ENCODE assay signal across 22 cellular contexts in genomic region chr18:24219561-24220317, GRCh38.
DNase-seq lines count a peak whose midpoint lies in the region; ATAC-seq and TF ChIP-seq lines count a peak whose summit lies in the region.
"Had no signal": no experiment of that assay in that cellular context is flagged by ENCODE, and none has a peak within 500 bp of the region (broad histone marks: within the 10 kb centered on the region; RNA-seq: fewer than 3 reads in every experiment).

No MANE protein-coding gene starts in this region.

- peaks cover 4% of the 10 kb centered on the region for H3K36me3 Mint-ChIP-seq in mesothelial cell of epicardium
- H3K36me3 Mint-ChIP-seq: activated naive CD8-positive, alpha-beta T cell had no signal

- DNase-seq in NCI-H146 treated with DMSO at 0.1 percent for 48 hours (lab: John Stamatoyannopoulos, UW; ENCODE audit: unreplicated experiment) (peak; percentile 56), NCI-H2227 (lab: John Stamatoyannopoulos, UW; ENCODE audit: unreplicated experiment) (peak; percentile 79), dorsolateral prefrontal cortex (peak in 1 of 10 donors; percentile 53), trophoblast cell (no peak), EL (no peak), mesothelial cell of epicardium (ENCODE audit: low spot score in 2 of 2, unreplicated experiment in 2 of 2) (no peak), A172 (ENCODE audit: low spot score) (no peak)
- DNase-seq: activated CD4-positive, alpha-beta memory T cell treated with anti-CD3 and anti-CD28 coated beads, Interleukin-2, amount 10 ng/mL, durations not matched to agents 7 days and 5 days; activated T-cell treated with anti-CD3 and anti-CD28 coated beads, Interleukin-2, amount 50 U/mL, for 48 hours; brain microvascular endothelial cell; Caco-2; ovary; stimulated activated CD4-positive, alpha-beta T cell treated with anti-CD3 and anti-CD28 coated beads, Interleukin-4, amount 100 ng/mL, for 4 hours; T-helper 2 cell had no signal

- no peak overlapping the region for H4K91ac ChIP-seq in trophoblast cell (ENCODE audit: low read depth, low read length)

- no peaks in the 10 kb centered on the region for H3K9me3 Mint-ChIP-seq in mesothelial cell of epicardium
- H3K9me3 Mint-ChIP-seq: activated CD4-positive, alpha-beta memory T cell treated with anti-CD3 and anti-CD28 coated beads, Interleukin-2, amount 10 ng/mL, durations not matched to agents 7 days and 5 days; dendritic cell treated with granulocyte-macrophage colony-stimulating factor and Interleukin-4, amounts not matched to agents 40 ng/mL and 50 ng/mL, for 4 days had no signal

- no peak overlapping the region for H3K18ac ChIP-seq in trophoblast cell (ENCODE audit: low read length)

- H2BK5ac ChIP-seq in trophoblast cell (ENCODE audit: low read depth, low read length, poor library complexity) = no peak overlapping the region

- no peak overlapping the region for H2BK120ac ChIP-seq in trophoblast cell (ENCODE audit: insufficient read depth, low read length, poor library complexity)

- H3K4me2 ChIP-seq in trophoblast cell (ENCODE audit: low read length) = no peak overlapping the region
- H3K4me2 ChIP-seq: KMS-11 had no signal

- H3K14ac ChIP-seq in trophoblast cell (ENCODE audit: low read length) = no peak overlapping the region

- no peak overlapping the region for H4K8ac ChIP-seq in trophoblast cell (ENCODE audit: low read depth, low read length)

- H2AK5ac ChIP-seq in trophoblast cell (ENCODE audit: low read length) = no peak overlapping the region

- H3K23ac ChIP-seq in trophoblast cell (ENCODE audit: low read length) = no peak overlapping the region

- no peak overlapping the region for H3K27ac Mint-ChIP-seq in mesothelial cell of epicardium
- H3K27ac Mint-ChIP-seq: activated CD4-positive, alpha-beta memory T cell treated with anti-CD3 and anti-CD28 coated beads, Interleukin-2, amount 10 ng/mL, durations not matched to agents 7 days and 5 days; activated naive CD8-positive, alpha-beta T cell; dendritic cell treated with granulocyte-macrophage colony-stimulating factor and Interleukin-4, amounts not matched to agents 40 ng/mL and 50 ng/mL, for 4 days had no signal

- no peaks in the 10 kb centered on the region for H3K79me2 ChIP-seq in trophoblast cell (ENCODE audit: control insufficient read depth, insufficient read depth, low read length, poor library complexity)

- no peaks in the 10 kb centered on the region for H3K9me3 ChIP-seq in trophoblast cell (ENCODE audit: insufficient read depth, low read depth, low read length)
- H3K9me3 ChIP-seq: Caco-2, ovary, SJSA1, thoracic aorta had no signal

- peak overlapping the region in 56 of 59 donors; percentile 19 to 88 (median 76) for H3K27ac ChIP-seq in dorsolateral prefrontal cortex
- no peak overlapping the region for H3K27ac ChIP-seq in trophoblast cell (ENCODE audit: low read depth, low read length)
- H3K27ac ChIP-seq: brain microvascular endothelial cell, epithelial cell of prostate, KMS-11, ovary, SJSA1, thoracic aorta had no signal

- H4K12ac ChIP-seq in trophoblast cell (ENCODE audit: low read depth, low read length) = no peak overlapping the region

- H3K4me1 ChIP-seq in trophoblast cell (ENCODE audit: control insufficient read depth in 1 of 2, insufficient read depth in 2 of 2, low read length in 2 of 2) = no peaks in the 10 kb centered on the region
- H3K4me1 ChIP-seq: Caco-2 had no signal

- no peaks in the 10 kb centered on the region for H3K36me3 ChIP-seq in trophoblast cell (ENCODE audit: control insufficient read depth in 1 of 2, insufficient read depth in 2 of 2, low read length in 2 of 2)
- H3K36me3 ChIP-seq: brain microvascular endothelial cell, ovary, SJSA1, thoracic aorta had no signal

- no peak overlapping the region for H2BK12ac ChIP-seq in trophoblast cell (ENCODE audit: low read length)

- intact Hi-C loops in dorsolateral prefrontal cortex (cut with DNase I) = loop anchor here in 1 of 2 donors (5.0 kb wide), 1 partner anchor 43 kb away; no protein-coding TSS in a partner anchor

- no peaks in the 10 kb centered on the region for H3K27me3 Mint-ChIP-seq in mesothelial cell of epicardium (ENCODE audit: low read depth)
- H3K27me3 Mint-ChIP-seq: activated naive CD8-positive, alpha-beta T cell; dendritic cell treated with granulocyte-macrophage colony-stimulating factor and Interleukin-4, amounts not matched to agents 40 ng/mL and 50 ng/mL, for 4 days had no signal

- H3K79me1 ChIP-seq in trophoblast cell (ENCODE audit: low read length) = no peaks in the 10 kb centered on the region

- no CpG with 5 or more reads among the region's 7 CpGs for WGBS in trophoblast cell (ENCODE audit: extremely low coverage, insufficient coverage, insufficient read length)

- H2AFZ ChIP-seq in trophoblast cell (ENCODE audit: insufficient read depth, low read length, poor library complexity) = no peak overlapping the region

- ATAC-seq in HG03469 (IDR thresholded peaks at IDR 0.05; ENCODE audit: unreplicated experiment) = no peak
- ATAC-seq: HCT116 had no signal

- no peak overlapping the region for H3K4ac ChIP-seq in trophoblast cell (ENCODE audit: low read depth, low read length)

- H3K4me1 Mint-ChIP-seq in mesothelial cell of epicardium = peaks cover 25% of the 10 kb centered on the region
- H3K4me1 Mint-ChIP-seq: activated CD4-positive, alpha-beta memory T cell treated with anti-CD3 and anti-CD28 coated beads, Interleukin-2, amount 10 ng/mL, durations not matched to agents 7 days and 5 days had no signal

- no peak overlapping the region for H3K9ac ChIP-seq in trophoblast cell (ENCODE audit: low read length)
- H3K9ac ChIP-seq: KMS-11 had no signal

- no peak overlapping the region for H3K4me3 Mint-ChIP-seq in mesothelial cell of epicardium
- H3K4me3 Mint-ChIP-seq: activated CD4-positive, alpha-beta memory T cell treated with anti-CD3 and anti-CD28 coated beads, Interleukin-2, amount 10 ng/mL, durations not matched to agents 7 days and 5 days; activated naive CD8-positive, alpha-beta T cell; dendritic cell treated with granulocyte-macrophage colony-stimulating factor and Interleukin-4, amounts not matched to agents 40 ng/mL and 50 ng/mL, for 4 days had no signal

- H3K4me3 ChIP-seq in dorsolateral prefrontal cortex = peak overlapping the region in 2 of 59 donors; percentile 1 to 4
- peak overlapping the region; percentile 19 for H3K4me3 ChIP-seq in trophoblast cell (ENCODE audit: low read depth, low read length)
- H3K4me3 ChIP-seq: ovary, SJSA1, thoracic aorta had no signal

- peak in 9 of 56 donors; percentile 4 to 23 (median 10) for TF ChIP-seq CTCF in dorsolateral prefrontal cortex (IDR thresholded peaks at IDR 0.05 in 54 of 56, conservative IDR thresholded peaks at IDR 0.05 in 2 of 56; ENCODE audit: low read depth in 1 of 56, partially characterized antibody in 56 of 56)
- no peak for TF ChIP-seq CTCF in mesothelial cell of epicardium (IDR thresholded peaks at IDR 0.05; ENCODE audit: unreplicated experiment)

- H3K27me3 ChIP-seq in dorsolateral prefrontal cortex (no peaks in the 10 kb centered on the region), trophoblast cell (ENCODE audit: insufficient read depth, low read length) (no peaks in the 10 kb centered on the region)
- H3K27me3 ChIP-seq: brain microvascular endothelial cell, ovary, SJSA1 had no signal

Comparison
In these comparisons a context has a peak if more than half of its experiments do, and no peak if none do; other contexts are left out.
1. DNase-seq: peak in NCI-H146 treated with DMSO at 0.1 percent for 48 hours (single experiment) and NCI-H2227 (single experiment); none in trophoblast cell (0 of 2), EL (single experiment), mesothelial cell of epicardium (0 of 2) and A172 (single experiment).